ENCODE assay signal across 23 cellular contexts in the genomic region with DNA sequence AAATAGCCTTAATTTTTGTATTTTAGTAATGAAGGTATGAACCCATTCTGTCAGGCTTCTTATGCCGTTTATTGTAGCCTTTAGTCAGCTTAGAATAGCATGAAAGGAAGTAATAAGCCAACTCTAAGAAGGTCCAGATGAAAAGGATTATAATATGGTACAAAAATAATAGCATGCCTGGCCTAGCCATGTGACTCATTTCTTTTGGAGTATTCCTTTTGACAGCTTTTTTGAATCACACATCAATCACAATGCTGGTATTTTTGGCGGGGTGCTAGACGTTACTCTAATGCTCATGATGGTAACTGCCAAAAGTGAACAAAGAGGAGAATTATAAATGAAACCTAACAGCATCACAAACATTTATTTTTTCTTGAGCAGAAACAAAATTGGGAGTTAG. TPM values are rescaled to one million over a fixed set of nuclear protein-coding genes. Genes with fewer than 3 reads are reported as not detected.
DNase-seq lines count a peak whose midpoint lies in the region; ATAC-seq, FAIRE-seq and TF ChIP-seq lines count a peak whose summit lies in the region.
"Had no signal": no experiment of that assay in that cellular context is flagged by ENCODE, and none has a peak within 500 bp of the region (broad histone marks: within the 10 kb centered on the region; RNA-seq: fewer than 3 reads in every experiment).

No MANE protein-coding gene starts in this region.

- H3K4me1 Mint-ChIP-seq in MCF 10A (ENCODE audit: insufficient read depth, unreplicated experiment) (peaks cover 18% of the 10 kb centered on the region), astrocyte (ENCODE audit: low read depth, unreplicated experiment) (peaks cover 12% of the 10 kb centered on the region)
- H3K4me1 Mint-ChIP-seq: CD4-positive, CD25-positive, alpha-beta regulatory T cell had no signal

- BruUV-seq in MCF 10A (replicated peaks; lab: Mats Ljungman, UMichigan) = no TSS peak

- FAIRE-seq in astrocyte (lab: Jason Lieb, UNC) = peak; percentile 59
- FAIRE-seq: endothelial cell of umbilical vein had no signal

- intact Hi-C loops in MCF 10A (cut with micrococcal nuclease) = no loop called here
- intact Hi-C loops in breast epithelium (cut with DNase I; ENCODE audit: low total_unique reads) = loop anchor here (2.0 kb wide), 1 partner anchor 22 kb away; no protein-coding TSS in a partner anchor

- H3K4me3 Mint-ChIP-seq in MCF 10A (ENCODE audit: unreplicated experiment) (no peak overlapping the region), astrocyte (ENCODE audit: unreplicated experiment) (no peak overlapping the region)
- H3K4me3 Mint-ChIP-seq: activated naive CD8-positive, alpha-beta T cell; activated T-cell treated with anti-CD3 and anti-CD28 coated beads, Interleukin-2, amount 50 U/mL, for 24 hours; CD4-positive, CD25-positive, alpha-beta regulatory T cell had no signal

- peak overlapping the region; percentile 8 for H3K4me2 ChIP-seq in astrocyte (ENCODE audit: low read length)

- TF ChIP-seq POLR2A in breast epithelium (IDR thresholded peaks at IDR 0.05) = no peak

- no peak overlapping the region for H2AFZ ChIP-seq in astrocyte (ENCODE audit: low read depth, low read length)

- H3K36me3 ChIP-seq in breast epithelium (no peaks in the 10 kb centered on the region), astrocyte (ENCODE audit: insufficient read depth, low read length) (no peaks in the 10 kb centered on the region), thoracic aorta (no peaks in the 10 kb centered on the region)

- POLR2A ChIA-PET in MCF 10A (lab: Yijun Ruan, JAX) = interaction anchor here (2.3 kb wide), 1 partner anchor 18 kb away, joined by 8 read pairs; no protein-coding TSS in a partner anchor

- H3K9ac ChIP-seq in astrocyte (ENCODE audit: low read length) = no peak overlapping the region

- H3K36me3 Mint-ChIP-seq in MCF 10A (ENCODE audit: insufficient read depth, unreplicated experiment) = no peaks in the 10 kb centered on the region
- H3K36me3 Mint-ChIP-seq in astrocyte (ENCODE audit: low read depth, unreplicated experiment) = peaks cover 2% of the 10 kb centered on the region
- H3K36me3 Mint-ChIP-seq: activated naive CD8-positive, alpha-beta T cell; CD4-positive, CD25-positive, alpha-beta regulatory T cell had no signal

- ATAC-seq in thoracic aorta (ENCODE audit: insufficient number of reproducible peaks, low FRiP score, low read depth) = no peak
- no peak for ATAC-seq in HG02840 (IDR thresholded peaks at IDR 0.05; ENCODE audit: low FRiP score, unreplicated experiment)
- ATAC-seq: left lobe of liver had no signal

- H3K4me3 ChIP-seq in breast epithelium (no peak overlapping the region), astrocyte (ENCODE audit: insufficient read depth, low read depth, low read length) (no peak overlapping the region), thoracic aorta (peak overlapping the region; percentile 47)

- TF ChIP-seq CTCF in MCF 10A (IDR thresholded peaks at IDR 0.05; ENCODE audit: unreplicated experiment) (no peak), breast epithelium (IDR thresholded peaks at IDR 0.05) (no peak), astrocyte (IDR thresholded peaks at IDR 0.05; ENCODE audit: insufficient read depth, low read depth, low read length) (no peak), thoracic aorta (IDR thresholded peaks at IDR 0.05) (no peak)

- H3K4me1 ChIP-seq in breast epithelium (no peaks in the 10 kb centered on the region), astrocyte (ENCODE audit: insufficient read depth, low read length) (peaks cover 3% of the 10 kb centered on the region), thoracic aorta (ENCODE audit: control insufficient read depth in 1 of 2, low read depth in 2 of 2) (peaks cover 9 to 32% of the 10 kb centered on the region in 2 donors)

- H3K27me3 Mint-ChIP-seq in MCF 10A (ENCODE audit: insufficient read depth, unreplicated experiment) = no peaks in the 10 kb centered on the region
- peaks cover 3% of the 10 kb centered on the region for H3K27me3 Mint-ChIP-seq in astrocyte (ENCODE audit: low read depth, unreplicated experiment)
- H3K27me3 Mint-ChIP-seq: activated naive CD8-positive, alpha-beta T cell; activated T-cell treated with anti-CD3 and anti-CD28 coated beads, Interleukin-2, amount 50 U/mL, for 24 hours; CD4-positive, CD25-positive, alpha-beta regulatory T cell had no signal

- H4K20me1 ChIP-seq in astrocyte (ENCODE audit: insufficient read depth, low read length) = peaks cover 52% of the 10 kb centered on the region

- H3K27me3 ChIP-seq in breast epithelium = no peaks in the 10 kb centered on the region
- peaks cover under 1% of the 10 kb centered on the region for H3K27me3 ChIP-seq in astrocyte (ENCODE audit: insufficient read depth, low read length)
- no peaks in the 10 kb centered on the region for H3K27me3 ChIP-seq in layer of hippocampus (ENCODE audit: control insufficient read depth, insufficient read depth, low read length)
- H3K27me3 ChIP-seq in thoracic aorta (replicated peaks; ENCODE audit: insufficient read depth) = no peaks in the 10 kb centered on the region

- peak; percentile 27 for DNase-seq in MCF 10A (ENCODE audit: unreplicated experiment)
- DNase-seq in breast epithelium (ENCODE audit: low spot score in 2 of 2) = no peak
- DNase-seq in astrocyte (ENCODE audit: low read depth) = no peak
- DNase-seq in thoracic aorta (ENCODE audit: low spot score) = no peak
- DNase-seq in DMS153 (lab: John Stamatoyannopoulos, UW) = no peak
- DNase-seq in NCI-H146 (lab: John Stamatoyannopoulos, UW) = no peak
- DNase-seq: activated CD4-positive, alpha-beta T cell treated with anti-CD3 and anti-CD28 coated beads, Interleukin-2, amount 50 U/mL, for 4 hours; activated T-cell treated with anti-CD3 and anti-CD28 coated beads, Interleukin-2, amount 50 U/mL, for 24 hours; CD4-positive, CD25-positive, alpha-beta regulatory T cell; cerebellar nuclear complex; DMS79 treated with DMSO at 0.1 percent for 48 hours; hypothalamus; NCI-H2029 treated with DMSO at 0.1 percent for 48 hours; NCI-H526 treated with DMSO at 0.1 percent for 48 hours; OCI-M1; posterior cingulate gyrus; SW 1271 had no signal

- H3K9me3 Mint-ChIP-seq in MCF 10A (ENCODE audit: unreplicated experiment) (no peaks in the 10 kb centered on the region), astrocyte (ENCODE audit: unreplicated experiment) (peaks cover 2% of the 10 kb centered on the region)

- H3K27ac ChIP-seq in breast epithelium (no peak overlapping the region), astrocyte (ENCODE audit: low read depth, low read length) (no peak overlapping the region), layer of hippocampus (ENCODE audit: low read depth, low read length) (peak overlapping the region; percentile 66), thoracic aorta (peak overlapping the region; percentile 40 to 56)
- H3K27ac ChIP-seq: 22Rv1 had no signal

- H3K27ac Mint-ChIP-seq in MCF 10A (ENCODE audit: low read depth, unreplicated experiment) = peak overlapping the region; percentile 27
- no peak overlapping the region for H3K27ac Mint-ChIP-seq in astrocyte (ENCODE audit: unreplicated experiment)
- H3K27ac Mint-ChIP-seq: activated naive CD8-positive, alpha-beta T cell; activated T-cell treated with anti-CD3 and anti-CD28 coated beads, Interleukin-2, amount 50 U/mL, for 24 hours; CD4-positive, CD25-positive, alpha-beta regulatory T cell had no signal

- peaks cover 51% of the 10 kb centered on the region for H3K79me2 ChIP-seq in astrocyte (ENCODE audit: insufficient read depth, low read length)

- CTCF ChIA-PET in MCF 10A (lab: Yijun Ruan, JAX) = interaction anchor here (1.0 kb wide), 1 partner anchor 91 kb away, joined by 6 read pairs; no protein-coding TSS in a partner anchor

- no peaks in the 10 kb centered on the region for H3K9me3 ChIP-seq in breast epithelium
- no peaks in the 10 kb centered on the region for H3K9me3 ChIP-seq in astrocyte (ENCODE audit: insufficient read depth, low read depth, low read length)
- no peaks in the 10 kb centered on the region for H3K9me3 ChIP-seq in thoracic aorta

RNA-seq across cellular contexts. Expression of a gene that starts 19.9 kb away (rescaled TPM):
- total RNA-seq in MCF 10A (2022) (72.9 and 76.5 TPM in 2 replicates), breast epithelium (10 to 100 TPM; 36.1 to 78.1 (median 40.0) TPM), astrocyte (29.1 and 34.3 TPM in 2 replicates), thoracic aorta (10 to 100 TPM; 30.6 to 87.0 TPM)

Comparison
In these comparisons a context has a peak if more than half of its experiments do, and no peak if none do; other contexts are left out.
1. H3K27ac ChIP-seq: peak in layer of hippocampus (single experiment) and thoracic aorta (2 of 2); none in breast epithelium (0 of 2) and astrocyte (single experiment).